ENCODE assay signal across 8 cellular contexts in genomic region chr11:33258631-33259184, GRCh38. TPM values are rescaled to one million over a fixed set of nuclear protein-coding genes. Genes with fewer than 3 reads are reported as not detected.
A peak's percentile ranks its signal among the peaks of the same experiment; 100 is the strongest.
DNase-seq lines count a peak whose midpoint lies in the region; ATAC-seq, FAIRE-seq and TF ChIP-seq lines count a peak whose summit lies in the region.

No MANE protein-coding gene starts in this region.

- POLR2A ChIA-PET in Caco-2 (lab: Charles Lee), result no interaction called here

- peaks cover 14% of the 10 kb centered on the region for H3K4me1 ChIP-seq in Caco-2
- peaks cover 0 to 10% of the 10 kb centered on the region in 2 donors for H3K4me1 ChIP-seq in small intestine (ENCODE audit: control insufficient read depth in 2 of 2, insufficient read depth in 1 of 2, low read depth in 1 of 2, low read length in 1 of 2)

- H3K4me3 Mint-ChIP-seq in Caco-2 (ENCODE audit: unreplicated experiment), result peak overlapping the region; percentile 96

- H3K36me3 ChIP-seq in Caco-2 (ENCODE audit: control insufficient read depth, insufficient read depth, low read length) (no peaks in the 10 kb centered on the region), small intestine (ENCODE audit: control insufficient read depth in 2 of 2, insufficient read depth in 2 of 2, low read length in 2 of 2) (no peaks in the 10 kb centered on the region)

- no peak for FAIRE-seq in small intestine (lab: Jason Lieb, UNC)

- H3K36me3 Mint-ChIP-seq in Caco-2 (ENCODE audit: insufficient read depth, unreplicated experiment), result peaks cover 26% of the 10 kb centered on the region

- H3K9me3 Mint-ChIP-seq in Caco-2 (ENCODE audit: unreplicated experiment), result no peaks in the 10 kb centered on the region

- H3K27ac ChIP-seq in small intestine (ENCODE audit: low read depth in 1 of 2, low read length in 1 of 2), result peak overlapping the region; percentile 100

- peak overlapping the region; percentile 90 for H3K4me3 ChIP-seq in Caco-2 (ENCODE audit: low read depth, low read length)
- peak overlapping the region; percentile 81 for H3K4me3 ChIP-seq in iPS-11a (ENCODE audit: low read depth, low read length)
- peak overlapping the region; percentile 94 for H3K4me3 ChIP-seq in small intestine (ENCODE audit: low read depth in 1 of 2, low read length in 2 of 2)

- CTCF ChIA-PET in Caco-2 (lab: Charles Lee), result no interaction called here

- no peak for TF ChIP-seq CTCF in Caco-2 (IDR thresholded peaks at IDR 0.05; ENCODE audit: insufficient read depth in 1 of 2, low read depth in 1 of 2, low read length in 1 of 2, severe bottlenecking in 1 of 2, unreplicated experiment in 1 of 2)

- TSS peak; percentile 26 for BruUV-seq in Caco-2 (replicated peaks; lab: Mats Ljungman, UMichigan)

- no peaks in the 10 kb centered on the region for H3K27me3 ChIP-seq in Caco-2 (replicated peaks; ENCODE audit: control insufficient read depth, insufficient read depth, low read length)
- H3K27me3 ChIP-seq in small intestine (ENCODE audit: control insufficient read depth in 2 of 2, insufficient read depth in 2 of 2, low read length in 2 of 2), result no peaks in the 10 kb centered on the region

- H3K27ac Mint-ChIP-seq in Caco-2 (ENCODE audit: unreplicated experiment), result peak overlapping the region; percentile 97

- no peaks in the 10 kb centered on the region for H3K9me3 ChIP-seq in Caco-2
- no peaks in the 10 kb centered on the region for H3K9me3 ChIP-seq in small intestine (ENCODE audit: control insufficient read depth, low read depth)

- WGBS in small intestine, 3 donors, result 0 to 1% (median 1%) methylated on average over 14 of the region's 14 CpGs

- intact Hi-C loops in Caco-2 (cut with micrococcal nuclease; ENCODE audit: unreplicated experiment), result loop anchor here (1.0 to 5.0 kb wide), 4 partner anchors 66 to 366 kb away; partner anchors contain the start of gene QSER1

- DNase-seq in Caco-2 (no peak), MV-4-11 (lab: John Stamatoyannopoulos, UW) (peak; percentile 51), amniotic epithelial cell (ENCODE audit: low read depth) (peak; percentile 70), small intestine (peak; percentile 65)
- no peak for DNase-seq in stimulated activated CD4-positive, alpha-beta T cell treated with anti-CD3 and anti-CD28 coated beads, Interleukin-4, amount 100 ng/mL, for 24 hours
- DNase-seq in activated CD8-positive, alpha-beta memory T cell treated with anti-CD3 and anti-CD28 coated beads, Interleukin-2, amount 50 U/mL, for 48 hours, result no peak

- H3K27me3 Mint-ChIP-seq in Caco-2 (ENCODE audit: insufficient read depth, unreplicated experiment), result no peaks in the 10 kb centered on the region

- peaks cover 15% of the 10 kb centered on the region for H3K4me1 Mint-ChIP-seq in Caco-2 (ENCODE audit: low read depth, unreplicated experiment)

- ATAC-seq in GM21619 (IDR thresholded peaks at IDR 0.05; ENCODE audit: unreplicated experiment), result peak; percentile 10

RNA-seq across cellular contexts. Expression of gene HIPK3, which starts 1.5 kb away (rescaled TPM):
- 64.0 and 68.5 TPM in 2 replicates for total RNA-seq in Caco-2 (2022)
- 10 to 100 TPM in 2 of 3 donors, 1 to 10 TPM in 1; 9.5 to 23.0 (median 17.0) TPM for polyA plus RNA-seq in small intestine

Comparison
In these comparisons a context has a peak if more than half of its experiments do, and no peak if none do; other contexts are left out.
1. DNase-seq: peak in MV-4-11 (single experiment), amniotic epithelial cell (single experiment) and small intestine (single experiment); none in Caco-2 (0 of 2), stimulated activated CD4-positive, alpha-beta T cell treated with anti-CD3 and anti-CD28 coated beads, Interleukin-4, amount 100 ng/mL, for 24 hours (single experiment) and activated CD8-positive, alpha-beta memory T cell treated with anti-CD3 and anti-CD28 coated beads, Interleukin-2, amount 50 U/mL, for 48 hours (single experiment).
2. Peak in every context shown above with its lines, with median percentiles within 50 percentile points of each other: H3K4me3 ChIP-seq.